ENCODE assay signal across 1 cellular context in the genomic region with DNA sequence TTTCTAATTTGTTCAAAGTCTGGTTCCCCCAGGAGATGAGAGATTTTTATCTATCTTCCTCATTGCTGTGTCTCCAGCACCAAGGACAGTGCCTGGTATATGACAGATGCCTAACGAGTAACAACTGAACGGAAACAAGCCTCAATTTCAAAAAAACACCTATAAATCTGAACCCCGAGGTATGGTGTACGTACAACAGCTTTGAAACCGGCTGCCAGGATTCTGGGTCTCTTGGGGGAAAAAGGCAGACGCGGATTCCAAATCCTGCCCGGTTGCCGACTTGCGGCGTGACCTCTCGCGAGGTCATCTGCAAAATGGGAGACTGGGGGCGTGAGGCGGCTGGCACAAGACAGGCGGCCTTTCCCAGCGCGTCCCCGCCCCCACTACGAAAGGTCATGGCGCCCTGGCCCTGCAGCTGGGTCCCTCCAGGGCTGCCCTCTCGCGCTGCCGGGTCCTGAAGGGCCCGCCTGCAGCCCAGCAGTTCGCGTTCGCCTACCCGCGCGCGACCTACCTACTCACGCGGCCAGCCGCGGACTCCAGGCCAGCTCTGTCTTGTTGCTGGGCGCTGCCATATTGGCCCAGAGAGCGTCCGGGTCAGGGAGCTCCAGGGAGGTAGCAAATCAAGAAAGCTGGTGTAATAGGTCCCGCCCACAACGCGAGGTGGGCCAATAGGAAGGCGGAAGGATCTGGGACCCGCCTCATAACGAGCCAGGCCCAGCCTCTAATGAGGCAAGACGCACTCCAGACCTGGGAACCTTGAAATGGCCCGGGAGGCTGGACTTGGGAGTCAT.
A peak's percentile ranks its signal among the peaks of the same experiment; 100 is the strongest.
TF ChIP-seq lines count a peak whose summit lies in the region.

A gene with protein sequence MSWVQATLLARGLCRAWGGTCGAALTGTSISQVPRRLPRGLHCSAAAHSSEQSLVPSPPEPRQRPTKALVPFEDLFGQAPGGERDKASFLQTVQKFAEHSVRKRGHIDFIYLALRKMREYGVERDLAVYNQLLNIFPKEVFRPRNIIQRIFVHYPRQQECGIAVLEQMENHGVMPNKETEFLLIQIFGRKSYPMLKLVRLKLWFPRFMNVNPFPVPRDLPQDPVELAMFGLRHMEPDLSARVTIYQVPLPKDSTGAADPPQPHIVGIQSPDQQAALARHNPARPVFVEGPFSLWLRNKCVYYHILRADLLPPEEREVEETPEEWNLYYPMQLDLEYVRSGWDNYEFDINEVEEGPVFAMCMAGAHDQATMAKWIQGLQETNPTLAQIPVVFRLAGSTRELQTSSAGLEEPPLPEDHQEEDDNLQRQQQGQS (minus strand): TSS at position 584 of the 791 bp plus-strand sequence. CDS start 9,964 bp downstream, outside the sequence.

TF ChIP-seq in HepG2, 621 proteins besides CTCF, POLR2A, EP300 and RAD21 (continued from another document and continues in another):
- TF ChIP-seq, protein P1, sequence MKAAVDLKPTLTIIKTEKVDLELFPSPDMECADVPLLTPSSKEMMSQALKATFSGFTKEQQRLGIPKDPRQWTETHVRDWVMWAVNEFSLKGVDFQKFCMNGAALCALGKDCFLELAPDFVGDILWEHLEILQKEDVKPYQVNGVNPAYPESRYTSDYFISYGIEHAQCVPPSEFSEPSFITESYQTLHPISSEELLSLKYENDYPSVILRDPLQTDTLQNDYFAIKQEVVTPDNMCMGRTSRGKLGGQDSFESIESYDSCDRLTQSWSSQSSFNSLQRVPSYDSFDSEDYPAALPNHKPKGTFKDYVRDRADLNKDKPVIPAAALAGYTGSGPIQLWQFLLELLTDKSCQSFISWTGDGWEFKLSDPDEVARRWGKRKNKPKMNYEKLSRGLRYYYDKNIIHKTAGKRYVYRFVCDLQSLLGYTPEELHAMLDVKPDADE (CRISPR knock-in tag; IDR thresholded peaks at IDR 0.05) = no peak
- TF ChIP-seq STAT5B (CRISPR knock-in tag; IDR thresholded peaks at IDR 0.05) = 0 out of 2 replicates have a peak, but pooled peaks have one; percentile 41
- peak; percentile 79; the same call in 1 of the 2 replicates for TF ChIP-seq HDAC2 (CRISPR knock-in tag; IDR thresholded peaks at IDR 0.05)
- TF ChIP-seq, protein P2, sequence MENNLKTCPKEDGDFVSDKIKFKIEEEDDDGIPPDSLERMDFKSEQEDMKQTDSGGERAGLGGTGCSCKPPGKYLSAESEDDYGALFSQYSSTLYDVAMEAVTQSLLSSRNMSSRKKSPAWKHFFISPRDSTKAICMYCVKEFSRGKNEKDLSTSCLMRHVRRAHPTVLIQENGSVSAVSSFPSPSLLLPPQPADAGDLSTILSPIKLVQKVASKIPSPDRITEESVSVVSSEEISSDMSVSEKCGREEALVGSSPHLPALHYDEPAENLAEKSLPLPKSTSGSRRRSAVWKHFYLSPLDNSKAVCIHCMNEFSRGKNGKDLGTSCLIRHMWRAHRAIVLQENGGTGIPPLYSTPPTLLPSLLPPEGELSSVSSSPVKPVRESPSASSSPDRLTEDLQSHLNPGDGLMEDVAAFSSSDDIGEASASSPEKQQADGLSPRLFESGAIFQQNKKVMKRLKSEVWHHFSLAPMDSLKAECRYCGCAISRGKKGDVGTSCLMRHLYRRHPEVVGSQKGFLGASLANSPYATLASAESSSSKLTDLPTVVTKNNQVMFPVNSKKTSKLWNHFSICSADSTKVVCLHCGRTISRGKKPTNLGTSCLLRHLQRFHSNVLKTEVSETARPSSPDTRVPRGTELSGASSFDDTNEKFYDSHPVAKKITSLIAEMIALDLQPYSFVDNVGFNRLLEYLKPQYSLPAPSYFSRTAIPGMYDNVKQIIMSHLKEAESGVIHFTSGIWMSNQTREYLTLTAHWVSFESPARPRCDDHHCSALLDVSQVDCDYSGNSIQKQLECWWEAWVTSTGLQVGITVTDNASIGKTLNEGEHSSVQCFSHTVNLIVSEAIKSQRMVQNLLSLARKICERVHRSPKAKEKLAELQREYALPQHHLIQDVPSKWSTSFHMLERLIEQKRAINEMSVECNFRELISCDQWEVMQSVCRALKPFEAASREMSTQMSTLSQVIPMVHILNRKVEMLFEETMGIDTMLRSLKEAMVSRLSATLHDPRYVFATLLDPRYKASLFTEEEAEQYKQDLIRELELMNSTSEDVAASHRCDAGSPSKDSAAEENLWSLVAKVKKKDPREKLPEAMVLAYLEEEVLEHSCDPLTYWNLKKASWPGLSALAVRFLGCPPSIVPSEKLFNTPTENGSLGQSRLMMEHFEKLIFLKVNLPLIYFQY (CRISPR knock-in tag; IDR thresholded peaks at IDR 0.05; ENCODE audit: borderline replicate concordance) = 0 out of 2 replicates have a peak, but pooled peaks have one; percentile 37
- TF ChIP-seq BCL6 (CRISPR knock-in tag; IDR thresholded peaks at IDR 0.05) = peak; percentile 38; the same call in 1 of the 2 replicates
- TF ChIP-seq ZNF546 (CRISPR knock-in tag; conservative IDR thresholded peaks at IDR 0.05) = 0 out of 2 replicates have a peak, but pooled peaks have one; percentile 72
- peak; percentile 90; the same call in 1 of the 2 replicates for TF ChIP-seq ZNF816 (CRISPR knock-in tag; IDR thresholded peaks at IDR 0.05; ENCODE audit: borderline replicate concordance)
- no peak; the same call in 1 of the 2 replicates for TF ChIP-seq SPEN (CRISPR knock-in tag; IDR thresholded peaks at IDR 0.05; ENCODE audit: low read depth)
- TF ChIP-seq FOXO1 (CRISPR knock-in tag; IDR thresholded peaks at IDR 0.05) = no peak; the same call in 1 of the 2 replicates
- peak; percentile 55; the same call in 1 of the 2 replicates for TF ChIP-seq NR2F2 (IDR thresholded peaks at IDR 0.05; ENCODE audit: borderline replicate concordance, low read depth)
- TF ChIP-seq SRY (CRISPR knock-in tag; IDR thresholded peaks at IDR 0.05) = peak; percentile 80; the same call in 1 of the 2 replicates
- TF ChIP-seq ZNF564 (CRISPR knock-in tag; IDR thresholded peaks at IDR 0.05) = no peak
- peak; percentile 64 for TF ChIP-seq POLR2AphosphoS5 (IDR thresholded peaks at IDR 0.05; ENCODE audit: low read depth, low read length)
- TF ChIP-seq, protein P3, sequence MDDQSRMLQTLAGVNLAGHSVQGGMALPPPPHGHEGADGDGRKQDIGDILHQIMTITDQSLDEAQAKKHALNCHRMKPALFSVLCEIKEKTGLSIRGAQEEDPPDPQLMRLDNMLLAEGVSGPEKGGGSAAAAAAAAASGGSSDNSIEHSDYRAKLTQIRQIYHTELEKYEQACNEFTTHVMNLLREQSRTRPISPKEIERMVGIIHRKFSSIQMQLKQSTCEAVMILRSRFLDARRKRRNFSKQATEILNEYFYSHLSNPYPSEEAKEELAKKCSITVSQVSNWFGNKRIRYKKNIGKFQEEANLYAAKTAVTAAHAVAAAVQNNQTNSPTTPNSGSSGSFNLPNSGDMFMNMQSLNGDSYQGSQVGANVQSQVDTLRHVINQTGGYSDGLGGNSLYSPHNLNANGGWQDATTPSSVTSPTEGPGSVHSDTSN (CRISPR knock-in tag; IDR thresholded peaks at IDR 0.05; ENCODE audit: borderline replicate concordance) = no peak
- TF ChIP-seq, protein P4, sequence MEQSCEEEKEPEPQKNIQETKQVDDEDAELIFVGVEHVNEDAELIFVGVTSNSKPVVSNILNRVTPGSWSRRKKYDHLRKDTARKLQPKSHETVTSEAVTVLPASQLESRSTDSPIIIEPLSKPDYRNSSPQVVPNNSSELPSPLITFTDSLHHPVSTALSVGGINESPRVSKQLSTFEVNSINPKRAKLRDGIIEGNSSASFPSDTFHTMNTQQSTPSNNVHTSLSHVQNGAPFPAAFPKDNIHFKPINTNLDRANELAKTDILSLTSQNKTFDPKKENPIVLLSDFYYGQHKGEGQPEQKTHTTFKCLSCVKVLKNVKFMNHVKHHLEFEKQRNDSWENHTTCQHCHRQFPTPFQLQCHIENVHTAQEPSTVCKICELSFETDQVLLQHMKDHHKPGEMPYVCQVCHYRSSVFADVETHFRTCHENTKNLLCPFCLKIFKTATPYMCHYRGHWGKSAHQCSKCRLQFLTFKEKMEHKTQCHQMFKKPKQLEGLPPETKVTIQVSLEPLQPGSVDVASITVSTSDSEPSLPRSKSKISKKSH (CRISPR knock-in tag; IDR thresholded peaks at IDR 0.05; ENCODE audit: borderline replicate concordance) = peak; percentile 93
- no peak for TF ChIP-seq ZFYVE20 (CRISPR knock-in tag; IDR thresholded peaks at IDR 0.05; ENCODE audit: borderline replicate concordance, low read depth)
- TF ChIP-seq, protein P5, sequence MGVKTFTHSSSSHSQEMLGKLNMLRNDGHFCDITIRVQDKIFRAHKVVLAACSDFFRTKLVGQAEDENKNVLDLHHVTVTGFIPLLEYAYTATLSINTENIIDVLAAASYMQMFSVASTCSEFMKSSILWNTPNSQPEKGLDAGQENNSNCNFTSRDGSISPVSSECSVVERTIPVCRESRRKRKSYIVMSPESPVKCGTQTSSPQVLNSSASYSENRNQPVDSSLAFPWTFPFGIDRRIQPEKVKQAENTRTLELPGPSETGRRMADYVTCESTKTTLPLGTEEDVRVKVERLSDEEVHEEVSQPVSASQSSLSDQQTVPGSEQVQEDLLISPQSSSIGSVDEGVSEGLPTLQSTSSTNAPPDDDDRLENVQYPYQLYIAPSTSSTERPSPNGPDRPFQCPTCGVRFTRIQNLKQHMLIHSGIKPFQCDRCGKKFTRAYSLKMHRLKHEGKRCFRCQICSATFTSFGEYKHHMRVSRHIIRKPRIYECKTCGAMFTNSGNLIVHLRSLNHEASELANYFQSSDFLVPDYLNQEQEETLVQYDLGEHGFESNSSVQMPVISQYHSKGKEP (CRISPR knock-in tag; IDR thresholded peaks at IDR 0.05) = peak; percentile 41; the same call in 1 of the 2 replicates
- peak; percentile 51; the same call in 1 of the 2 replicates for TF ChIP-seq NFKB2 (CRISPR knock-in tag; IDR thresholded peaks at IDR 0.05; ENCODE audit: borderline replicate concordance)
- no peak for TF ChIP-seq NCOA1 (CRISPR knock-in tag; IDR thresholded peaks at IDR 0.05)
- TF ChIP-seq SOX13 (IDR thresholded peaks at IDR 0.05) = no peak
- no peak for TF ChIP-seq SOX13 (CRISPR knock-in tag; conservative IDR thresholded peaks at IDR 0.05 in 1 of 2, IDR thresholded peaks at IDR 0.05 in 1 of 2)
- peak; percentile 90 for TF ChIP-seq BORCS8-MEF2B (CRISPR knock-in tag; IDR thresholded peaks at IDR 0.05)
- TF ChIP-seq KAT7 (CRISPR knock-in tag; IDR thresholded peaks at IDR 0.05; ENCODE audit: borderline replicate concordance) = no peak
- TF ChIP-seq ZNF34 (CRISPR knock-in tag; IDR thresholded peaks at IDR 0.05; ENCODE audit: borderline replicate concordance) = no peak
- 0 out of 2 replicates have a peak, but pooled peaks have one; percentile 24 for TF ChIP-seq MTA3 (CRISPR knock-in tag; IDR thresholded peaks at IDR 0.05)
- 0 out of 2 replicates have a peak, but pooled peaks have one; percentile 27 for TF ChIP-seq NFKBIZ (CRISPR knock-in tag; IDR thresholded peaks at IDR 0.05)
- TF ChIP-seq, protein P6, sequence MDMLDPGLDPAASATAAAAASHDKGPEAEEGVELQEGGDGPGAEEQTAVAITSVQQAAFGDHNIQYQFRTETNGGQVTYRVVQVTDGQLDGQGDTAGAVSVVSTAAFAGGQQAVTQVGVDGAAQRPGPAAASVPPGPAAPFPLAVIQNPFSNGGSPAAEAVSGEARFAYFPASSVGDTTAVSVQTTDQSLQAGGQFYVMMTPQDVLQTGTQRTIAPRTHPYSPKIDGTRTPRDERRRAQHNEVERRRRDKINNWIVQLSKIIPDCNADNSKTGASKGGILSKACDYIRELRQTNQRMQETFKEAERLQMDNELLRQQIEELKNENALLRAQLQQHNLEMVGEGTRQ (IDR thresholded peaks at IDR 0.05; ENCODE audit: low read depth, low read length) = no peak
- TF ChIP-seq, protein P6 (CRISPR knock-in tag; IDR thresholded peaks at IDR 0.05; ENCODE audit: borderline replicate concordance) = no peak
- TF ChIP-seq REL (CRISPR knock-in tag; conservative IDR thresholded peaks at IDR 0.05) = no peak
- TF ChIP-seq, protein P7, sequence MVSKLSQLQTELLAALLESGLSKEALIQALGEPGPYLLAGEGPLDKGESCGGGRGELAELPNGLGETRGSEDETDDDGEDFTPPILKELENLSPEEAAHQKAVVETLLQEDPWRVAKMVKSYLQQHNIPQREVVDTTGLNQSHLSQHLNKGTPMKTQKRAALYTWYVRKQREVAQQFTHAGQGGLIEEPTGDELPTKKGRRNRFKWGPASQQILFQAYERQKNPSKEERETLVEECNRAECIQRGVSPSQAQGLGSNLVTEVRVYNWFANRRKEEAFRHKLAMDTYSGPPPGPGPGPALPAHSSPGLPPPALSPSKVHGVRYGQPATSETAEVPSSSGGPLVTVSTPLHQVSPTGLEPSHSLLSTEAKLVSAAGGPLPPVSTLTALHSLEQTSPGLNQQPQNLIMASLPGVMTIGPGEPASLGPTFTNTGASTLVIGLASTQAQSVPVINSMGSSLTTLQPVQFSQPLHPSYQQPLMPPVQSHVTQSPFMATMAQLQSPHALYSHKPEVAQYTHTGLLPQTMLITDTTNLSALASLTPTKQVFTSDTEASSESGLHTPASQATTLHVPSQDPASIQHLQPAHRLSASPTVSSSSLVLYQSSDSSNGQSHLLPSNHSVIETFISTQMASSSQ (IDR thresholded peaks at IDR 0.05; ENCODE audit: low read depth) = no peak
- TF ChIP-seq, protein P7 (CRISPR knock-in tag; IDR thresholded peaks at IDR 0.05; ENCODE audit: borderline replicate concordance) = peak; percentile 67; the same call in 1 of the 2 replicates
- peak; percentile 37; the same call in 1 of the 2 replicates for TF ChIP-seq ZMYM3 (CRISPR knock-in tag; IDR thresholded peaks at IDR 0.05)
- TF ChIP-seq POGZ (CRISPR knock-in tag; IDR thresholded peaks at IDR 0.05) = peak; percentile 81
- TF ChIP-seq, protein P8, sequence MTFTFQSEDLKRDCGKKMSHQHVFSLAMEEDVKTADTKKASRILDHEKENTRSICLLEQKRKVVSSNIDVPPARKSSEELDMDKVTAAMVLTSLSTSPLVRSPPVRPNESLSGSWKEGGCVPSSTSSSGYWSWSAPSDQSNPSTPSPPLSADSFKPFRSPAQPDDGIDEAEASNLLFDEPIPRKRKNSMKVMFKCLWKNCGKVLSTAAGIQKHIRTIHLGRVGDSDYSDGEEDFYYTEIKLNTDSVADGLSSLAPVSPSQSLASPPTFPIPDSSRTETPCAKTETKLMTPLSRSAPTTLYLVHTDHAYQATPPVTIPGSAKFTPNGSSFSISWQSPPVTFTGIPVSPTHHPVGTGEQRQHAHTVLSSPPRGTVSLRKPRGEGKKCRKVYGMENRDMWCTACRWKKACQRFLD (CRISPR knock-in tag; IDR thresholded peaks at IDR 0.05; ENCODE audit: borderline replicate concordance) = no peak; the same call in 1 of the 2 replicates
- TF ChIP-seq FOSL1 (CRISPR knock-in tag; IDR thresholded peaks at IDR 0.05; ENCODE audit: borderline replicate concordance) = no peak
- peak; percentile 83 for TF ChIP-seq FOXK1 (CRISPR knock-in tag; IDR thresholded peaks at IDR 0.05; ENCODE audit: borderline replicate concordance, low read depth)
